16 cellular contexts compared by ENCODE assay signal in the genomic region with DNA sequence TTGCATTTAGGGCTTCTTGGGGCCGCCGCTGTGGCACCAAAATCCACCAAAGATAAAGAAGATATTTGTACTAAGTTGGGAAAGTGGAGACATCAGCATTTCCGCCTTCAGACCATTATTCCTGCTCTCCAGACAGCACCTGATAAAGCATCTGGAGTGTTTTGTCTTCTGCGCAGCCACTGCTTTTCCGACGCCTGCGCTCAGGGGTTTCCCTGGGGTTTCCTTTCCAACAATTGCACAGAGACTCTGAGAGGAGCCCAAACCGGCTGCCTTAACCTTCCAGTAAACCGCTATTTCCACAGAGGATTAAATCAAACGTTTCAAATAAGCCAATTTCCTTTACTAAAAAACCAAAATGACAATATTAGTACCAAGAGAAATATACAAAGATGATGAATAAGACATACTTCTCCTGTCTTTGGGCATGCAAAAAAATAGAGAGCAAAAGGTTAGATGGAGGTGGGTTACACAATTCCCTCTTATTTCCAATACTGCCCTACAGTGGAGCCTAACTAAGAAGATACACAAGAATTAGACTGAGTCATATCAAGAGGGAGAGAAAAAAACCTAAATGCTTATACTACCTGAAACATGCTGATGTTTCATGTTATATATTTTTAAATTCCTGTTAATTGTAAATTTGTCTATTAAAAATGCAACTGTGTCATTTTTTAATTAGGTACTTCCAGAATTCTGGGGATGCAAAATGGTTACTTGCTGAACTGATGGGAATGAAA.
DNase-seq lines count a peak whose midpoint lies in the region; ATAC-seq, FAIRE-seq and TF ChIP-seq lines count a peak whose summit lies in the region.
"Had no signal": no experiment of that assay in that cellular context is flagged by ENCODE, and none has a peak within 500 bp of the region (broad histone marks: within the 10 kb centered on the region; RNA-seq: fewer than 3 reads in every experiment).

No MANE protein-coding gene starts in this region.

- no peak overlapping the region for H2BK20ac ChIP-seq in H9 (ENCODE audit: low read depth, low read length, poor library complexity, severe bottlenecking)

- H3K18ac ChIP-seq in H9 (ENCODE audit: insufficient read length, low read depth, low read length), result no peak overlapping the region

- H3K4ac ChIP-seq in H9 (ENCODE audit: low read depth, low read length), result no peak overlapping the region

- no peak overlapping the region for H3K56ac ChIP-seq in H9 (ENCODE audit: insufficient read length, low read depth, low read length)

- H3K23ac ChIP-seq in H9 (ENCODE audit: insufficient read length, low read depth, low read length), result no peak overlapping the region

- H3K9ac ChIP-seq in BLaER1 (no peak overlapping the region), H9 (ENCODE audit: extremely low read depth, insufficient read length, low read length) (no peak overlapping the region), astrocyte (ENCODE audit: low read length) (no peak overlapping the region)

- H3K4me3 Mint-ChIP-seq in H9 (no peak overlapping the region), astrocyte (ENCODE audit: unreplicated experiment) (no peak overlapping the region)
- H3K4me3 Mint-ChIP-seq: HFFc6 had no signal

- no peaks in the 10 kb centered on the region for H3K79me1 ChIP-seq in H9 (ENCODE audit: insufficient read depth, low read depth, low read length, poor library complexity, severe bottlenecking)

- H4K8ac ChIP-seq in H9 (replicated peaks; ENCODE audit: insufficient read length, low read depth, low read length), result no peak overlapping the region

- no peak overlapping the region for H4K91ac ChIP-seq in H9 (ENCODE audit: insufficient read length, low read depth, low read length)

- DNase-seq in H9 (no peak), astrocyte (ENCODE audit: low read depth) (peak; percentile 46), right lobe of liver (peak in 1 of 3 donors; percentile 26), islet precursor cell (no peak)
- DNase-seq: Caco-2; cortex of kidney; gastrocnemius medialis; HFFc6; Peyer's patch; sigmoid colon; stimulated activated CD4-positive, alpha-beta T cell treated with anti-CD3 and anti-CD28 coated beads, Interleukin-1b, Interleukin-23, amount 100 ng/mL, for 48 hours; T1000 had no signal

- TF ChIP-seq CTCF in H9 (conservative IDR thresholded peaks at IDR 0.05) (no peak), astrocyte (IDR thresholded peaks at IDR 0.05; ENCODE audit: insufficient read depth, low read depth, low read length) (no peak), right lobe of liver (IDR thresholded peaks at IDR 0.05) (no peak)

- no peak overlapping the region for H2BK15ac ChIP-seq in H9 (ENCODE audit: low read depth, low read length)

- H3K4me2 ChIP-seq in BLaER1, result peak overlapping the region; percentile 63
- no peak overlapping the region for H3K4me2 ChIP-seq in H9 (ENCODE audit: insufficient read depth, insufficient read length, low read length)
- H3K4me2 ChIP-seq in astrocyte (ENCODE audit: low read length), result no peak overlapping the region

- no peak overlapping the region for H3T11ph ChIP-seq in H9 (ENCODE audit: low read length)

- ATAC-seq in right lobe of liver (peak; percentile 46 to 65 (median 62)), GM21528 (IDR thresholded peaks at IDR 0.05; ENCODE audit: low FRiP score, unreplicated experiment) (no peak), GM19467 (IDR thresholded peaks at IDR 0.05; ENCODE audit: unreplicated experiment) (no peak)
- ATAC-seq: activated CD4-positive, CD25-positive, alpha-beta regulatory T cell treated with anti-CD3 and anti-CD28 coated beads, Interleukin-2, amount 50 U/mL, for 24 hours; gastrocnemius medialis had no signal

- H3K4me1 ChIP-seq in BLaER1 (peaks cover 38% of the 10 kb centered on the region), H9 (ENCODE audit: insufficient read depth, low read length) (0 out of 2 replicates have a peak, but pooled peaks cover 4% of the 10 kb centered on the region), astrocyte (ENCODE audit: insufficient read depth, low read length) (no peaks in the 10 kb centered on the region), right lobe of liver (peaks cover 0 to 6% (median 2%) of the 10 kb centered on the region in 4 donors)
- H3K4me1 ChIP-seq: Caco-2, Peyer's patch had no signal

- FAIRE-seq in astrocyte (lab: Jason Lieb, UNC), result no peak

- H2BK120ac ChIP-seq in H9 (ENCODE audit: low read depth, low read length, poor library complexity, severe bottlenecking), result no peak overlapping the region

- H2AFZ ChIP-seq in H9 (ENCODE audit: low read length), result no peak overlapping the region
- H2AFZ ChIP-seq in astrocyte (ENCODE audit: low read depth, low read length), result no peak overlapping the region

- H3K27ac Mint-ChIP-seq in H9 (peak overlapping the region in 2 of 3 experiments; percentile 59 to 73; a peak in 3 of 7 replicates), astrocyte (ENCODE audit: unreplicated experiment) (no peak overlapping the region)
- H3K27ac Mint-ChIP-seq: HFFc6 had no signal

- intact Hi-C loops in right lobe of liver (cut with DNase I), result no loop called here

- H2AK5ac ChIP-seq in H9 (ENCODE audit: insufficient read length, low read length), result no peak overlapping the region

- no peaks in the 10 kb centered on the region; the same call in 1 of the 2 replicates for H3K79me2 ChIP-seq in H9 (ENCODE audit: insufficient read depth, low read length)
- peaks cover 88% of the 10 kb centered on the region for H3K79me2 ChIP-seq in astrocyte (ENCODE audit: insufficient read depth, low read length)

- H3K9me3 ChIP-seq in BLaER1 (0 out of 2 replicates have a peak, but pooled peaks cover 5% of the 10 kb centered on the region), H9 (ENCODE audit: control insufficient read depth, low read depth, low read length) (no peaks in the 10 kb centered on the region), astrocyte (ENCODE audit: insufficient read depth, low read depth, low read length) (no peaks in the 10 kb centered on the region), right lobe of liver (no peaks in the 10 kb centered on the region)
- H3K9me3 ChIP-seq: Caco-2, gastrocnemius medialis, Peyer's patch, sigmoid colon had no signal

- H3K23me2 ChIP-seq in H9 (ENCODE audit: insufficient read length, low read depth, low read length, poor library complexity, severe bottlenecking), result no peaks in the 10 kb centered on the region

- H3K36me3 Mint-ChIP-seq in H9 (ENCODE audit: insufficient read depth in 1 of 3, low read depth in 3 of 3) (no peaks in the 10 kb centered on the region; a peak in 1 of 7 replicates), astrocyte (ENCODE audit: low read depth, unreplicated experiment) (no peaks in the 10 kb centered on the region)

- WGBS in H9 (ENCODE audit: extremely low coverage, insufficient read length, low lambda C conversion rate), result no CpG with 5 or more reads among the region's 10 CpGs
- WGBS in right lobe of liver (ENCODE audit: insufficient coverage, low coverage, low lambda C conversion rate, missing lambda C conversion rate), result 62% methylated on average over 8 of the region's 10 CpGs

- no peak overlapping the region for H2BK12ac ChIP-seq in H9 (ENCODE audit: insufficient read length, low read depth, low read length)

- H3K9me3 Mint-ChIP-seq in H9, result no peaks in the 10 kb centered on the region
- H3K9me3 Mint-ChIP-seq in astrocyte (ENCODE audit: unreplicated experiment), result no peaks in the 10 kb centered on the region
- H3K9me3 Mint-ChIP-seq: HFFc6 had no signal

- H3K14ac ChIP-seq in H9 (ENCODE audit: insufficient read depth, low read length), result no peak overlapping the region

- H4K5ac ChIP-seq in H9 (ENCODE audit: insufficient read length, low read depth, low read length), result no peak overlapping the region

- no peak overlapping the region for H2BK5ac ChIP-seq in H9 (ENCODE audit: insufficient read length, low read length)

- no peak overlapping the region for H3K27ac ChIP-seq in BLaER1
- H3K27ac ChIP-seq in H9 (ENCODE audit: insufficient read length, low read depth, low read length), result no peak overlapping the region
- no peak overlapping the region for H3K27ac ChIP-seq in astrocyte (ENCODE audit: low read depth, low read length)
- no peak overlapping the region for H3K27ac ChIP-seq in right lobe of liver
- H3K27ac ChIP-seq: gastrocnemius medialis, Peyer's patch, sigmoid colon had no signal

- H3K4me1 Mint-ChIP-seq in H9, result peaks cover 28 to 30% of the 10 kb centered on the region in 2 experiments
- H3K4me1 Mint-ChIP-seq in astrocyte (ENCODE audit: low read depth, unreplicated experiment), result peaks cover 12% of the 10 kb centered on the region

- H3K27me3 ChIP-seq in BLaER1 (no peaks in the 10 kb centered on the region), H9 (ENCODE audit: insufficient read depth, low read length) (no peaks in the 10 kb centered on the region), astrocyte (ENCODE audit: insufficient read depth, low read length) (no peaks in the 10 kb centered on the region), right lobe of liver (no peaks in the 10 kb centered on the region)
- H3K27me3 ChIP-seq: gastrocnemius medialis, Peyer's patch, sigmoid colon had no signal

- H3K36me3 ChIP-seq in BLaER1 (peaks cover 6% of the 10 kb centered on the region; the same call in 1 of the 2 replicates), astrocyte (ENCODE audit: insufficient read depth, low read length) (no peaks in the 10 kb centered on the region), right lobe of liver (no peaks in the 10 kb centered on the region)
- H3K36me3 ChIP-seq: gastrocnemius medialis, Peyer's patch, sigmoid colon had no signal

- no peak for TF ChIP-seq POLR2A in right lobe of liver (IDR thresholded peaks at IDR 0.05)

- H4K20me1 ChIP-seq in BLaER1, result peaks cover 61% of the 10 kb centered on the region
- no peaks in the 10 kb centered on the region for H4K20me1 ChIP-seq in H9 (ENCODE audit: control insufficient read depth, insufficient read depth, insufficient read length)
- H4K20me1 ChIP-seq in astrocyte (ENCODE audit: insufficient read depth, low read length), result peaks cover 81% of the 10 kb centered on the region

- no peak overlapping the region for H3K4me3 ChIP-seq in BLaER1
- H3K4me3 ChIP-seq in astrocyte (ENCODE audit: insufficient read depth, low read depth, low read length), result no peak overlapping the region
- H3K4me3 ChIP-seq in right lobe of liver, result no peak overlapping the region
- H3K4me3 ChIP-seq: gastrocnemius medialis, Peyer's patch, sigmoid colon had no signal

- H3K27me3 Mint-ChIP-seq in H9 (ENCODE audit: low read depth), result no peaks in the 10 kb centered on the region
- H3K27me3 Mint-ChIP-seq in astrocyte (ENCODE audit: low read depth, unreplicated experiment), result no peaks in the 10 kb centered on the region

Comparison
In these comparisons a context has a peak if more than half of its experiments do, and no peak if none do; other contexts are left out.
1. ATAC-seq: peak in right lobe of liver (4 of 4); none in GM21528 (single experiment) and GM19467 (single experiment).